1 cellular context compared by ENCODE assay signal in genomic region chr20:11060423-11061205, GRCh38.
TF ChIP-seq lines count a peak whose summit lies in the region.

No MANE protein-coding gene starts in this region.

TF ChIP-seq in liver, 16 proteins besides CTCF, POLR2A, EP300 and RAD21 (continued from another document):
- TF ChIP-seq, protein P1, sequence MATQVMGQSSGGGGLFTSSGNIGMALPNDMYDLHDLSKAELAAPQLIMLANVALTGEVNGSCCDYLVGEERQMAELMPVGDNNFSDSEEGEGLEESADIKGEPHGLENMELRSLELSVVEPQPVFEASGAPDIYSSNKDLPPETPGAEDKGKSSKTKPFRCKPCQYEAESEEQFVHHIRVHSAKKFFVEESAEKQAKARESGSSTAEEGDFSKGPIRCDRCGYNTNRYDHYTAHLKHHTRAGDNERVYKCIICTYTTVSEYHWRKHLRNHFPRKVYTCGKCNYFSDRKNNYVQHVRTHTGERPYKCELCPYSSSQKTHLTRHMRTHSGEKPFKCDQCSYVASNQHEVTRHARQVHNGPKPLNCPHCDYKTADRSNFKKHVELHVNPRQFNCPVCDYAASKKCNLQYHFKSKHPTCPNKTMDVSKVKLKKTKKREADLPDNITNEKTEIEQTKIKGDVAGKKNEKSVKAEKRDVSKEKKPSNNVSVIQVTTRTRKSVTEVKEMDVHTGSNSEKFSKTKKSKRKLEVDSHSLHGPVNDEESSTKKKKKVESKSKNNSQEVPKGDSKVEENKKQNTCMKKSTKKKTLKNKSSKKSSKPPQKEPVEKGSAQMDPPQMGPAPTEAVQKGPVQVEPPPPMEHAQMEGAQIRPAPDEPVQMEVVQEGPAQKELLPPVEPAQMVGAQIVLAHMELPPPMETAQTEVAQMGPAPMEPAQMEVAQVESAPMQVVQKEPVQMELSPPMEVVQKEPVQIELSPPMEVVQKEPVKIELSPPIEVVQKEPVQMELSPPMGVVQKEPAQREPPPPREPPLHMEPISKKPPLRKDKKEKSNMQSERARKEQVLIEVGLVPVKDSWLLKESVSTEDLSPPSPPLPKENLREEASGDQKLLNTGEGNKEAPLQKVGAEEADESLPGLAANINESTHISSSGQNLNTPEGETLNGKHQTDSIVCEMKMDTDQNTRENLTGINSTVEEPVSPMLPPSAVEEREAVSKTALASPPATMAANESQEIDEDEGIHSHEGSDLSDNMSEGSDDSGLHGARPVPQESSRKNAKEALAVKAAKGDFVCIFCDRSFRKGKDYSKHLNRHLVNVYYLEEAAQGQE (IDR thresholded peaks at IDR 0.05), result no peak
- TF ChIP-seq, protein P2, sequence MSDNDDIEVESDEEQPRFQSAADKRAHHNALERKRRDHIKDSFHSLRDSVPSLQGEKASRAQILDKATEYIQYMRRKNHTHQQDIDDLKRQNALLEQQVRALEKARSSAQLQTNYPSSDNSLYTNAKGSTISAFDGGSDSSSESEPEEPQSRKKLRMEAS (IDR thresholded peaks at IDR 0.05), result no peak
- no peak for TF ChIP-seq RXRA (IDR thresholded peaks at IDR 0.05)
- no peak for TF ChIP-seq GABPA (IDR thresholded peaks at IDR 0.05 in 1 of 2, conservative IDR thresholded peaks at IDR 0.05 in 1 of 2)
- TF ChIP-seq ZBTB33 (IDR thresholded peaks at IDR 0.05), result no peak
- TF ChIP-seq HNF4A (conservative IDR thresholded peaks at IDR 0.05), result no peak
